Comparison of ENCODE assay signal across 2 cellular contexts in the genomic region with DNA sequence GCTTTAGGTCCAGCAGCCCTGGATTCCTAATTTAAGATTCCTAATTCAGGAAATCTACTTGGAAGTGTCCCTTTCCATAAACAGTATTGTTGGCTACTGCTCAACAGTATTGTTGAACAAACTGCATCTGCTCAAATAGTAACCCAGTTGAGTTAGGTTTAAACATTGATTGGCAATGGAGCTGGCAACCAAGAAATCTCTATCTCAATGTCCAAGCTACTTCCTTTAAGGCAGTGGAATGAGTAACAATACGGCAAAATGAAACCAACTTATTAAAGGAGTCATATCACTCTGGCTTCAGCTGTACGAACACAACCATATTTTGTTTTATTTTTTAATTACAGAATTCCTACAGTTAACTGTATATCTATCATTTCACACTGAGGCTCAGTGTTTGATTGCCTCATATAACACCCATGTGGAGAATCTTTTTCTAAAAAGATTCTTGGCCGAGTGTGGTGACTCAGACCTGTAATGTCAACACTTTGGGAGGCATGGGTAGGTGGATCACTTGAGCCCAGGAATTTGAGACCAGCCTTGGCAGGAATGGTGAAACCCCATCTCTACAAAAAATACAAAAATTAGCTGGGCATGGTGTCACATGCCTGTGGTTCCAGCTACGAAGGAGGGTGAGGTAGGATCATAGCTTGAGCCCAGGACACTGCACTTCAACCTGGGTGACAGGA.
TF ChIP-seq lines count a peak whose summit lies in the region.

No MANE protein-coding gene starts in this region.

TF ChIP-seq in A549, 52 proteins besides CTCF, POLR2A, EP300 and RAD21 (continues in another document):
- TF ChIP-seq GATA3 (IDR thresholded peaks at IDR 0.05; ENCODE audit: borderline replicate concordance), result no peak
- TF ChIP-seq RFX5 (IDR thresholded peaks at IDR 0.05), result no peak
- TF ChIP-seq, protein P1, sequence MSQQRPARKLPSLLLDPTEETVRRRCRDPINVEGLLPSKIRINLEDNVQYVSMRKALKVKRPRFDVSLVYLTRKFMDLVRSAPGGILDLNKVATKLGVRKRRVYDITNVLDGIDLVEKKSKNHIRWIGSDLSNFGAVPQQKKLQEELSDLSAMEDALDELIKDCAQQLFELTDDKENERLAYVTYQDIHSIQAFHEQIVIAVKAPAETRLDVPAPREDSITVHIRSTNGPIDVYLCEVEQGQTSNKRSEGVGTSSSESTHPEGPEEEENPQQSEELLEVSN (IDR thresholded peaks at IDR 0.05; ENCODE audit: borderline replicate concordance, low read depth), result no peak
- TF ChIP-seq, protein P2, sequence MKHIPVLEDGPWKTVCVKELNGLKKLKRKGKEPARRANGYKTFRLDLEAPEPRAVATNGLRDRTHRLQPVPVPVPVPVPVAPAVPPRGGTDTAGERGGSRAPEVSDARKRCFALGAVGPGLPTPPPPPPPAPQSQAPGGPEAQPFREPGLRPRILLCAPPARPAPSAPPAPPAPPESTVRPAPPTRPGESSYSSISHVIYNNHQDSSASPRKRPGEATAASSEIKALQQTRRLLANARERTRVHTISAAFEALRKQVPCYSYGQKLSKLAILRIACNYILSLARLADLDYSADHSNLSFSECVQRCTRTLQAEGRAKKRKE (CRISPR knock-in tag; IDR thresholded peaks at IDR 0.05; ENCODE audit: low read depth), result no peak
- TF ChIP-seq, protein P3, sequence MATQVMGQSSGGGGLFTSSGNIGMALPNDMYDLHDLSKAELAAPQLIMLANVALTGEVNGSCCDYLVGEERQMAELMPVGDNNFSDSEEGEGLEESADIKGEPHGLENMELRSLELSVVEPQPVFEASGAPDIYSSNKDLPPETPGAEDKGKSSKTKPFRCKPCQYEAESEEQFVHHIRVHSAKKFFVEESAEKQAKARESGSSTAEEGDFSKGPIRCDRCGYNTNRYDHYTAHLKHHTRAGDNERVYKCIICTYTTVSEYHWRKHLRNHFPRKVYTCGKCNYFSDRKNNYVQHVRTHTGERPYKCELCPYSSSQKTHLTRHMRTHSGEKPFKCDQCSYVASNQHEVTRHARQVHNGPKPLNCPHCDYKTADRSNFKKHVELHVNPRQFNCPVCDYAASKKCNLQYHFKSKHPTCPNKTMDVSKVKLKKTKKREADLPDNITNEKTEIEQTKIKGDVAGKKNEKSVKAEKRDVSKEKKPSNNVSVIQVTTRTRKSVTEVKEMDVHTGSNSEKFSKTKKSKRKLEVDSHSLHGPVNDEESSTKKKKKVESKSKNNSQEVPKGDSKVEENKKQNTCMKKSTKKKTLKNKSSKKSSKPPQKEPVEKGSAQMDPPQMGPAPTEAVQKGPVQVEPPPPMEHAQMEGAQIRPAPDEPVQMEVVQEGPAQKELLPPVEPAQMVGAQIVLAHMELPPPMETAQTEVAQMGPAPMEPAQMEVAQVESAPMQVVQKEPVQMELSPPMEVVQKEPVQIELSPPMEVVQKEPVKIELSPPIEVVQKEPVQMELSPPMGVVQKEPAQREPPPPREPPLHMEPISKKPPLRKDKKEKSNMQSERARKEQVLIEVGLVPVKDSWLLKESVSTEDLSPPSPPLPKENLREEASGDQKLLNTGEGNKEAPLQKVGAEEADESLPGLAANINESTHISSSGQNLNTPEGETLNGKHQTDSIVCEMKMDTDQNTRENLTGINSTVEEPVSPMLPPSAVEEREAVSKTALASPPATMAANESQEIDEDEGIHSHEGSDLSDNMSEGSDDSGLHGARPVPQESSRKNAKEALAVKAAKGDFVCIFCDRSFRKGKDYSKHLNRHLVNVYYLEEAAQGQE (IDR thresholded peaks at IDR 0.05), result no peak
- TF ChIP-seq, protein P4, sequence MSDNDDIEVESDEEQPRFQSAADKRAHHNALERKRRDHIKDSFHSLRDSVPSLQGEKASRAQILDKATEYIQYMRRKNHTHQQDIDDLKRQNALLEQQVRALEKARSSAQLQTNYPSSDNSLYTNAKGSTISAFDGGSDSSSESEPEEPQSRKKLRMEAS (IDR thresholded peaks at IDR 0.05), result peak; percentile 53; the same call in 1 of the 2 replicates
- no peak for TF ChIP-seq TP53 (CRISPR knock-in tag; IDR thresholded peaks at IDR 0.05)
- TF ChIP-seq RARB (CRISPR knock-in tag; IDR thresholded peaks at IDR 0.05), result no peak
- TF ChIP-seq HEYL (CRISPR knock-in tag; IDR thresholded peaks at IDR 0.05), result no peak
- no peak for TF ChIP-seq NR3C1 (IDR thresholded peaks at IDR 0.05)
- TF ChIP-seq, protein P5, sequence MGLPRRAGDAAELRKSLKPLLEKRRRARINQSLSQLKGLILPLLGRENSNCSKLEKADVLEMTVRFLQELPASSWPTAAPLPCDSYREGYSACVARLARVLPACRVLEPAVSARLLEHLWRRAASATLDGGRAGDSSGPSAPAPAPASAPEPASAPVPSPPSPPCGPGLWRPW (IDR thresholded peaks at IDR 0.05), result no peak
- peak; percentile 38 to 55; a peak in 3 of 4 replicates for TF ChIP-seq CEBPB (IDR thresholded peaks at IDR 0.05)
- TF ChIP-seq, protein P6, sequence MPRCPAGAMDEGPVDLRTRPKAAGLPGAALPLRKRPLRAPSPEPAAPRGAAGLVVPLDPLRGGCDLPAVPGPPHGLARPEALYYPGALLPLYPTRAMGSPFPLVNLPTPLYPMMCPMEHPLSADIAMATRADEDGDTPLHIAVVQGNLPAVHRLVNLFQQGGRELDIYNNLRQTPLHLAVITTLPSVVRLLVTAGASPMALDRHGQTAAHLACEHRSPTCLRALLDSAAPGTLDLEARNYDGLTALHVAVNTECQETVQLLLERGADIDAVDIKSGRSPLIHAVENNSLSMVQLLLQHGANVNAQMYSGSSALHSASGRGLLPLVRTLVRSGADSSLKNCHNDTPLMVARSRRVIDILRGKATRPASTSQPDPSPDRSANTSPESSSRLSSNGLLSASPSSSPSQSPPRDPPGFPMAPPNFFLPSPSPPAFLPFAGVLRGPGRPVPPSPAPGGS (IDR thresholded peaks at IDR 0.05), result no peak
- no peak for TF ChIP-seq ZSCAN20 (CRISPR knock-in tag; IDR thresholded peaks at IDR 0.05)
- TF ChIP-seq, protein P7, sequence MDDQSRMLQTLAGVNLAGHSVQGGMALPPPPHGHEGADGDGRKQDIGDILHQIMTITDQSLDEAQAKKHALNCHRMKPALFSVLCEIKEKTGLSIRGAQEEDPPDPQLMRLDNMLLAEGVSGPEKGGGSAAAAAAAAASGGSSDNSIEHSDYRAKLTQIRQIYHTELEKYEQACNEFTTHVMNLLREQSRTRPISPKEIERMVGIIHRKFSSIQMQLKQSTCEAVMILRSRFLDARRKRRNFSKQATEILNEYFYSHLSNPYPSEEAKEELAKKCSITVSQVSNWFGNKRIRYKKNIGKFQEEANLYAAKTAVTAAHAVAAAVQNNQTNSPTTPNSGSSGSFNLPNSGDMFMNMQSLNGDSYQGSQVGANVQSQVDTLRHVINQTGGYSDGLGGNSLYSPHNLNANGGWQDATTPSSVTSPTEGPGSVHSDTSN (IDR thresholded peaks at IDR 0.05), result no peak
- TF ChIP-seq FOXS1 (CRISPR knock-in tag; IDR thresholded peaks at IDR 0.05), result no peak
- peak; percentile 30; the same call in 1 of the 2 replicates for TF ChIP-seq HOXB13 (CRISPR knock-in tag; IDR thresholded peaks at IDR 0.05; ENCODE audit: low read depth)
- TF ChIP-seq JUNB (IDR thresholded peaks at IDR 0.05), result no peak
- TF ChIP-seq, protein P8, sequence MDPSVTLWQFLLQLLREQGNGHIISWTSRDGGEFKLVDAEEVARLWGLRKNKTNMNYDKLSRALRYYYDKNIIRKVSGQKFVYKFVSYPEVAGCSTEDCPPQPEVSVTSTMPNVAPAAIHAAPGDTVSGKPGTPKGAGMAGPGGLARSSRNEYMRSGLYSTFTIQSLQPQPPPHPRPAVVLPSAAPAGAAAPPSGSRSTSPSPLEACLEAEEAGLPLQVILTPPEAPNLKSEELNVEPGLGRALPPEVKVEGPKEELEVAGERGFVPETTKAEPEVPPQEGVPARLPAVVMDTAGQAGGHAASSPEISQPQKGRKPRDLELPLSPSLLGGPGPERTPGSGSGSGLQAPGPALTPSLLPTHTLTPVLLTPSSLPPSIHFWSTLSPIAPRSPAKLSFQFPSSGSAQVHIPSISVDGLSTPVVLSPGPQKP (IDR thresholded peaks at IDR 0.05; ENCODE audit: low read depth, low read length), result no peak
- no peak for TF ChIP-seq CBX2 (IDR thresholded peaks at IDR 0.05; ENCODE audit: borderline replicate concordance, low read depth)

TF ChIP-seq in HCT116, 20 proteins besides CTCF, POLR2A, EP300 and RAD21:
- TF ChIP-seq, protein P9, sequence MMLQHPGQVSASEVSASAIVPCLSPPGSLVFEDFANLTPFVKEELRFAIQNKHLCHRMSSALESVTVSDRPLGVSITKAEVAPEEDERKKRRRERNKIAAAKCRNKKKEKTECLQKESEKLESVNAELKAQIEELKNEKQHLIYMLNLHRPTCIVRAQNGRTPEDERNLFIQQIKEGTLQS (IDR thresholded peaks at IDR 0.05), result no peak
